ENCODE assay signal across 8 cellular contexts in genomic region chr10:49594594-49594993, GRCh38. TPM values are rescaled to one million over a fixed set of nuclear protein-coding genes. Genes with fewer than 3 reads are reported as not detected.
DNase-seq lines count a peak whose midpoint lies in the region; ATAC-seq and TF ChIP-seq lines count a peak whose summit lies in the region.

No MANE protein-coding gene starts in this region.

- H3K4me1 ChIP-seq in BE2C = peaks cover 15% of the 10 kb centered on the region; the same call in 1 of the 2 replicates
- no peaks in the 10 kb centered on the region for H3K4me1 ChIP-seq in right cardiac atrium (ENCODE audit: control insufficient read depth, insufficient read depth, low read length)
- H3K4me1 ChIP-seq in spleen = no peaks in the 10 kb centered on the region

- intact Hi-C loops in right cardiac atrium (cut with DNase I) = loop anchor here in 3 of 4 donors (5.0 to 10.0 kb wide), 2 partner anchors 628 to 630 kb away; no protein-coding TSS in a partner anchor
- intact Hi-C loops in spleen (cut with DNase I; ENCODE audit: low total_unique reads) = no loop called here

- no peaks in the 10 kb centered on the region for H3K36me3 ChIP-seq in BE2C
- no peaks in the 10 kb centered on the region for H3K36me3 ChIP-seq in spleen

- no peaks in the 10 kb centered on the region for H3K27me3 ChIP-seq in BE2C
- no peaks in the 10 kb centered on the region for H3K27me3 ChIP-seq in right cardiac atrium (ENCODE audit: control insufficient read depth, insufficient read depth)
- H3K27me3 ChIP-seq in spleen (replicated peaks in 1 of 7) = peaks cover 0 to 51% (median 0%) of the 10 kb centered on the region in 7 donors

- H3K9me3 ChIP-seq in BE2C (no peaks in the 10 kb centered on the region), right cardiac atrium (ENCODE audit: control insufficient read depth, low read length) (no peaks in the 10 kb centered on the region), spleen (peaks cover 0 to 2% (median 2%) of the 10 kb centered on the region in 8 donors)

- DNase-seq in BE2C (peak; percentile 70), NCI-H2171 treated with DMSO at 0.1 percent for 48 hours (lab: John Stamatoyannopoulos, UW) (peak; percentile 43), amniotic epithelial cell (ENCODE audit: low read depth) (peak; percentile 67), right cardiac atrium (no peak), spleen (no peak)

- no peak overlapping the region for H3K4me3 ChIP-seq in BE2C (ENCODE audit: low read depth, low read length)
- no peak overlapping the region for H3K4me3 ChIP-seq in right cardiac atrium (ENCODE audit: low read length)
- no peak overlapping the region for H3K4me3 ChIP-seq in spleen

- 2% methylated on average over 6 of the region's 6 CpGs for WGBS in right cardiac atrium
- WGBS in spleen, 5 donors = 2 to 6% (median 2%) methylated on average over 6 of the region's 6 CpGs

- TF ChIP-seq CTCF in BE2C (IDR thresholded peaks at IDR 0.05; ENCODE audit: low read depth, low read length) (peak; percentile 91), GM12872 (IDR thresholded peaks at IDR 0.05; ENCODE audit: insufficient read depth, low read depth, low read length) (peak; percentile 86), spleen (IDR thresholded peaks at IDR 0.05 in 8 of 11, conservative IDR thresholded peaks at IDR 0.05 in 3 of 11) (peak; percentile 29 to 71 (median 62))

- ATAC-seq in right cardiac atrium = peak; percentile 45 to 58
- ATAC-seq in HG03378 (IDR thresholded peaks at IDR 0.05; ENCODE audit: unreplicated experiment) = no peak
- no peak for ATAC-seq in GM21717 (IDR thresholded peaks at IDR 0.05; ENCODE audit: unreplicated experiment)

- no peak overlapping the region for H3K27ac ChIP-seq in right cardiac atrium (ENCODE audit: low read length)
- H3K27ac ChIP-seq in spleen = no peak overlapping the region

- no peak for TF ChIP-seq POLR2A in spleen (IDR thresholded peaks at IDR 0.05)

RNA-seq across cellular contexts. Expression of gene SLC18A3, which starts 15.5 kb away (rescaled TPM):
- polyA plus RNA-seq in BE2C (2012; ENCODE audit: insufficient read depth, insufficient read length, low read depth) = 16.5 TPM
- total RNA-seq in right cardiac atrium (under 1 TPM in 1 of 4 donors, not detected in 3; 0.14 TPM), spleen (not detected)
- polyA plus RNA-seq in right cardiac atrium (0.23 TPM), spleen (not detected)

RNA-seq across cellular contexts. Expression of gene CHAT, which starts 19.2 kb away (rescaled TPM):
- polyA plus RNA-seq in BE2C (2012; ENCODE audit: insufficient read depth, insufficient read length, low read depth) = 0.62 TPM
- total RNA-seq in right cardiac atrium (not detected), spleen (not detected)
- polyA plus RNA-seq in right cardiac atrium (not detected), spleen (not detected)

RNA-seq across cellular contexts. Expression of gene ERCC6, which starts 55.7 kb away (rescaled TPM):
- 6.1 TPM for polyA plus RNA-seq in BE2C (2012; ENCODE audit: insufficient read depth, insufficient read length, low read depth)
- total RNA-seq in right cardiac atrium = 10 to 100 TPM; 16.5 to 25.5 (median 20.4) TPM
- polyA plus RNA-seq in right cardiac atrium = 4.6 TPM
- 10 to 100 TPM; 20.0 to 32.7 (median 26.5) TPM for total RNA-seq in spleen
- 1 to 10 TPM; 2.7 to 3.9 (median 3.8) TPM for polyA plus RNA-seq in spleen

Comparison
In these comparisons a context has a peak if more than half of its experiments do, and no peak if none do; other contexts are left out.
1. DNase-seq: peak in BE2C (single experiment), NCI-H2171 treated with DMSO at 0.1 percent for 48 hours (single experiment) and amniotic epithelial cell (single experiment); none in right cardiac atrium (0 of 3) and spleen (single experiment).
2. ATAC-seq: peak in right cardiac atrium (2 of 2); none in HG03378 (single experiment) and GM21717 (single experiment).
3. Peak in every context shown above with its lines, with median percentiles within 50 percentile points of each other: CTCF ChIP-seq.